8 cellular contexts compared by ENCODE assay signal in the genomic region with DNA sequence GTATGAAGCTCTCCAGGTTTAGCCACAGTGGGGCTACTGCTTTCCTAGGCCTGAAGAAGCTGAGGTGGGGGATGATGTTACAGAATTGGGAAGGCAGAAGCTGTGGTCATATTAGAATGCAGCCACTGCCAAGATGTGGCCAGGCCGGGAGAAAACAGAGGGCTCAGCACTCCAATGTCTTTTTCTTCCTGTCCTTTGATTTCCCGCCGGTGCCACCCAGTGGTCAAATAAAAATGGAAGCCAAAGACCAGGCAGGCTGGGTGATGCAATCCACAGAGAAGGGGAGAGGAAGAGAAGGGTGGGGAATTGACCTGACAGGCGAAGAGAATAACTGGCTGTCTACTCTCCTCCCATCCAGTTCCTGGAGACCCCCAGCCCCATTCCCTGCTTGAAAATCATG.
DNase-seq lines count a peak whose midpoint lies in the region; ATAC-seq and TF ChIP-seq lines count a peak whose summit lies in the region.

No MANE protein-coding gene starts in this region.

- ATAC-seq in activated CD4-positive, alpha-beta T cell treated with anti-CD3 and anti-CD28 coated beads for 36 hours, result no peak

- no peaks in the 10 kb centered on the region for H3K36me3 ChIP-seq in esophagus muscularis mucosa

- intact Hi-C loops in activated CD4-positive, alpha-beta T cell treated with anti-CD3 and anti-CD28 coated beads for 36 hours (cut with DNase I, micrococcal nuclease), result no loop called here
- intact Hi-C loops in esophagus muscularis mucosa (cut with DNase I), result no loop called here

- no peak for TF ChIP-seq EP300 in esophagus muscularis mucosa (IDR thresholded peaks at IDR 0.05)

- no peak overlapping the region for H3K4me3 Mint-ChIP-seq in activated CD4-positive, alpha-beta T cell treated with anti-CD3 and anti-CD28 coated beads for 36 hours
- no peak overlapping the region for H3K4me3 Mint-ChIP-seq in brain

- peaks cover 25% of the 10 kb centered on the region for H3K27me3 Mint-ChIP-seq in activated CD4-positive, alpha-beta T cell treated with anti-CD3 and anti-CD28 coated beads for 36 hours
- peaks cover 5% of the 10 kb centered on the region for H3K27me3 Mint-ChIP-seq in brain

- peak; percentile 13 for DNase-seq in activated CD4-positive, alpha-beta T cell treated with anti-CD3 and anti-CD28 coated beads for 36 hours
- no peak for DNase-seq in activated CD4-positive, alpha-beta T cell treated with anti-CD3 and anti-CD28 coated beads, Interleukin-2, amount 50 U/mL, for 48 hours
- DNase-seq in occipital lobe (lab: John Stamatoyannopoulos, UW) (peak; percentile 3), NCI-H1694 treated with DMSO at 0.1 percent for 48 hours (lab: John Stamatoyannopoulos, UW) (no peak), esophagus muscularis mucosa (ENCODE audit: extremely low spot score) (no peak)
- no peak for DNase-seq in stimulated activated CD4-positive, alpha-beta T cell treated with anti-CD3 and anti-CD28 coated beads, Interleukin-4, amount 100 ng/mL, for 4 hours

- peaks cover 0 to 13% (median 10%) of the 10 kb centered on the region in 4 donors for H3K4me1 ChIP-seq in esophagus muscularis mucosa

- POLR2A ChIA-PET in activated CD4-positive, alpha-beta T cell treated with anti-CD3 and anti-CD28 coated beads for 36 hours (lab: Charles Lee), result no interaction called here

- TF ChIP-seq CTCF in LNCAP (IDR thresholded peaks at IDR 0.05), result peak; percentile 55; the same call in 1 of the 2 replicates
- TF ChIP-seq CTCF in brain (conservative IDR thresholded peaks at IDR 0.05), result peak; percentile 32 to 53
- no peak for TF ChIP-seq CTCF in esophagus muscularis mucosa (IDR thresholded peaks at IDR 0.05)

- CTCF ChIA-PET in activated CD4-positive, alpha-beta T cell treated with anti-CD3 and anti-CD28 coated beads for 36 hours (lab: Charles Lee), result no interaction called here

- no peaks in the 10 kb centered on the region for H3K4me1 Mint-ChIP-seq in activated CD4-positive, alpha-beta T cell treated with anti-CD3 and anti-CD28 coated beads for 36 hours
- H3K4me1 Mint-ChIP-seq in brain, result peaks cover 8% of the 10 kb centered on the region

- H3K27ac Mint-ChIP-seq in activated CD4-positive, alpha-beta T cell treated with anti-CD3 and anti-CD28 coated beads for 36 hours, result no peak overlapping the region
- H3K27ac Mint-ChIP-seq in brain, result peak overlapping the region in 1 of 5 experiments; percentile 13

- H3K9me3 ChIP-seq in esophagus muscularis mucosa, result no peaks in the 10 kb centered on the region

- no peak overlapping the region for H3K4me3 ChIP-seq in esophagus muscularis mucosa

- H3K27me3 ChIP-seq in esophagus muscularis mucosa, result peaks cover 0 to 8% (median 0%) of the 10 kb centered on the region in 4 donors

- H3K9me3 Mint-ChIP-seq in activated CD4-positive, alpha-beta T cell treated with anti-CD3 and anti-CD28 coated beads for 36 hours (ENCODE audit: low read depth), result no peaks in the 10 kb centered on the region
- no peaks in the 10 kb centered on the region for H3K9me3 Mint-ChIP-seq in brain

- H3K36me3 Mint-ChIP-seq in activated CD4-positive, alpha-beta T cell treated with anti-CD3 and anti-CD28 coated beads for 36 hours (ENCODE audit: low read depth), result no peaks in the 10 kb centered on the region
- no peaks in the 10 kb centered on the region for H3K36me3 Mint-ChIP-seq in brain

- 31% methylated on average over 4 of the region's 4 CpGs for WGBS in esophagus muscularis mucosa

- TF ChIP-seq POLR2A in esophagus muscularis mucosa (IDR thresholded peaks at IDR 0.05; ENCODE audit: low read depth), result no peak

- H3K27ac ChIP-seq in esophagus muscularis mucosa (replicated peaks in 1 of 4), result no peak overlapping the region

Comparison
In these comparisons a context has a peak if more than half of its experiments do, and no peak if none do; other contexts are left out.
1. DNase-seq: peak in activated CD4-positive, alpha-beta T cell treated with anti-CD3 and anti-CD28 coated beads for 36 hours (single experiment) and occipital lobe (single experiment); none in activated CD4-positive, alpha-beta T cell treated with anti-CD3 and anti-CD28 coated beads, Interleukin-2, amount 50 U/mL, for 48 hours (0 of 2), stimulated activated CD4-positive, alpha-beta T cell treated with anti-CD3 and anti-CD28 coated beads, Interleukin-4, amount 100 ng/mL, for 4 hours (0 of 2), NCI-H1694 treated with DMSO at 0.1 percent for 48 hours (single experiment) and esophagus muscularis mucosa (single experiment).
2. CTCF ChIP-seq: peak in LNCAP (single experiment) and brain (2 of 2); none in esophagus muscularis mucosa (0 of 3).